17 cellular contexts compared by ENCODE assay signal in the genomic region with DNA sequence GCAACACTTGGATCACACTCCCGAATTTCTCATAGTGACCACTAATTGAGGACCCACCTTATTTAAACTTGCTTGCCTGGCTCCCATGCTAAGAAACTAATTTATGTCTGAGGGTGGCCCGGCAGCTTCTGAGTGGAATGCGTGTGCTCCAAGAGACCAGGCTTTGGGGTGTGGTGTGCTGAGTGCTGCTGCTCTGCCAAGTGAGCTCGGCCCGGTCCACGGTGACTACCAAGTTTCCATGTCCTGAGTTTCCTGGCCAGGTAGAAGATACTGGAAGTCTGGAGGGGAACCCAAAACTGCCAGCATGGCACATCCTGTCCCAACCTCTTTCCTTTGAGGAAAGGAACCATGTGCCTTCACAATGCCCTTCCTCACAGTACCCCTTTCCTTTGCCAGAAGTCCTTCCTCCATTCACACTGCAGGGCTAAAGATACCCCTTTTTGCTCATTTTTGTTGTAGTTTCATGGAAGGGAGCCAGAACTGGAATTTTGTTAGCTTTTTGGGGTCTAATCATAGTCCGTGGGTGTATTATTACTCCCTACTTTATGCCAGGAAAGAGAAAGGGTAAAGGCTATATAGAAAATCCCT. TPM values are rescaled to one million over a fixed set of nuclear protein-coding genes. Genes with fewer than 3 reads are reported as not detected.
DNase-seq lines count a peak whose midpoint lies in the region; ATAC-seq and TF ChIP-seq lines count a peak whose summit lies in the region.
"Had no signal": no experiment of that assay in that cellular context is flagged by ENCODE, and none has a peak within 500 bp of the region (broad histone marks: within the 10 kb centered on the region; RNA-seq: fewer than 3 reads in every experiment).

No MANE protein-coding gene starts in this region.

- ATAC-seq in Right ventricle myocardium superior (ENCODE audit: poor library complexity) (peak; percentile 34), heart left ventricle (peak in 3 of 4 donors; percentile 29 to 45 (median 44)), right cardiac atrium (peak; percentile 44 to 84), T-helper 17 cell (no peak)
- no peak for ATAC-seq in stimulated activated naive B cell treated with anti-CD40 and anti-IgM and Interleukin-4, amounts not matched to agents 10 μg/mL and 1 μg/mL and 100 μg/mL, for 72 hours (replicated peaks)
- ATAC-seq: CD8-positive, alpha-beta T cell; HCT116 had no signal

- intact Hi-C loops in Right ventricle myocardium superior (cut with DNase I) (no loop called here), heart left ventricle (cut with DNase I) (no loop called here), right cardiac atrium (cut with DNase I) (no loop called here)

- peaks cover 0 to 2% of the 10 kb centered on the region in 2 donors for H3K9me3 Mint-ChIP-seq in stimulated activated naive B cell treated with anti-CD40 and anti-IgM and Interleukin-4, amounts not matched to agents 10 μg/mL and 1 μg/mL and 100 μg/mL, for 72 hours
- H3K9me3 Mint-ChIP-seq: CD8-positive, alpha-beta T cell had no signal

- no peak for DNase-seq in Right ventricle myocardium superior
- no peak for DNase-seq in right atrium auricular region (ENCODE audit: low spot score)
- DNase-seq in heart left ventricle: peak in 1 of 5 donors; percentile 54
- DNase-seq in right cardiac atrium: peak in 2 of 3 donors; percentile 42 to 70
- DNase-seq in stimulated activated naive B cell treated with anti-CD40 and anti-IgM and Interleukin-4, amounts not matched to agents 10 μg/mL and 1 μg/mL and 100 μg/mL, for 72 hours: no peak
- DNase-seq in T-helper 17 cell: no peak
- no peak for DNase-seq in HEK293T (ENCODE audit: extremely low spot score)
- DNase-seq in SIG-M5 (lab: John Stamatoyannopoulos, UW): no peak
- DNase-seq: Calu3; CD8-positive, alpha-beta T cell; DMS79 treated with DMSO at 0.1 percent for 48 hours; GF-D8; GOT3; H7 had no signal

- H3K9me3 ChIP-seq in right atrium auricular region: no peaks in the 10 kb centered on the region
- H3K9me3 ChIP-seq in heart left ventricle: no peaks in the 10 kb centered on the region
- H3K9me3 ChIP-seq in right cardiac atrium (ENCODE audit: control insufficient read depth, low read length): no peaks in the 10 kb centered on the region
- H3K9me3 ChIP-seq in T-helper 17 cell (ENCODE audit: control insufficient read depth, low read length, poor library complexity, severe bottlenecking): no peaks in the 10 kb centered on the region
- H3K9me3 ChIP-seq: BLaER1 treated with 17β-estradiol and CSF1 and Interleukin-3, amounts not matched to agents 10 nM and 100 nM had no signal

- POLR2A ChIA-PET in HEK293T (lab: Yijun Ruan, JAX): no interaction called here

- H3K36me3 ChIP-seq in right atrium auricular region: peaks cover 6% of the 10 kb centered on the region
- peaks cover 0 to 47% (median 12%) of the 10 kb centered on the region in 9 donors for H3K36me3 ChIP-seq in heart left ventricle

- H3K36me3 Mint-ChIP-seq in stimulated activated naive B cell treated with anti-CD40 and anti-IgM and Interleukin-4, amounts not matched to agents 10 μg/mL and 1 μg/mL and 100 μg/mL, for 72 hours: peaks cover 51 to 67% of the 10 kb centered on the region in 2 donors
- H3K36me3 Mint-ChIP-seq in T-helper 17 cell (ENCODE audit: low read depth): peaks cover 2% of the 10 kb centered on the region

- TF ChIP-seq POLR2A in heart left ventricle (IDR thresholded peaks at IDR 0.05): no peak

- H3K4me3 ChIP-seq in right atrium auricular region (no peak overlapping the region), heart left ventricle (no peak overlapping the region), right cardiac atrium (ENCODE audit: low read length) (no peak overlapping the region)
- H3K4me3 ChIP-seq: BLaER1 treated with 17β-estradiol and CSF1 and Interleukin-3, amounts not matched to agents 10 nM and 100 nM had no signal

- H3K27ac ChIP-seq in right atrium auricular region (peak overlapping the region in 1 of 2 donors; percentile 28), heart left ventricle (peak overlapping the region in 6 of 12 donors; percentile 3 to 32 (median 28)), right cardiac atrium (ENCODE audit: low read length) (peak overlapping the region; percentile 56)
- H3K27ac ChIP-seq: BLaER1 treated with 17β-estradiol and CSF1 and Interleukin-3, amounts not matched to agents 10 nM and 100 nM had no signal

- WGBS in heart left ventricle, 4 donors: 60 to 83% (median 67%) methylated on average over 7 of the region's 7 CpGs
- 66% methylated on average over 7 of the region's 7 CpGs for WGBS in right cardiac atrium

- H3K27ac Mint-ChIP-seq in stimulated activated naive B cell treated with anti-CD40 and anti-IgM and Interleukin-4, amounts not matched to agents 10 μg/mL and 1 μg/mL and 100 μg/mL, for 72 hours: peak overlapping the region; percentile 14
- H3K27ac Mint-ChIP-seq in T-helper 17 cell: no peak overlapping the region
- H3K27ac Mint-ChIP-seq: B cell; CD8-positive, alpha-beta T cell had no signal

- peaks cover 0 to 9% of the 10 kb centered on the region in 2 donors for H3K4me1 Mint-ChIP-seq in stimulated activated naive B cell treated with anti-CD40 and anti-IgM and Interleukin-4, amounts not matched to agents 10 μg/mL and 1 μg/mL and 100 μg/mL, for 72 hours
- peaks cover 7% of the 10 kb centered on the region for H3K4me1 Mint-ChIP-seq in T-helper 17 cell
- H3K4me1 Mint-ChIP-seq: B cell had no signal

- H3K4me1 ChIP-seq in right atrium auricular region (peaks cover 0 to 22% of the 10 kb centered on the region in 2 donors), heart left ventricle (peaks cover 0 to 37% (median 7%) of the 10 kb centered on the region in 12 donors), right cardiac atrium (ENCODE audit: control insufficient read depth, insufficient read depth, low read length) (peaks cover 4% of the 10 kb centered on the region)
- H3K4me1 ChIP-seq: BLaER1 treated with 17β-estradiol and CSF1 and Interleukin-3, amounts not matched to agents 10 nM and 100 nM had no signal

- TF ChIP-seq CTCF in right atrium auricular region (IDR thresholded peaks at IDR 0.05) (no peak), heart left ventricle (IDR thresholded peaks at IDR 0.05) (no peak)

- H3K27me3 Mint-ChIP-seq in stimulated activated naive B cell treated with anti-CD40 and anti-IgM and Interleukin-4, amounts not matched to agents 10 μg/mL and 1 μg/mL and 100 μg/mL, for 72 hours: no peaks in the 10 kb centered on the region
- H3K27me3 Mint-ChIP-seq in T-helper 17 cell: no peaks in the 10 kb centered on the region
- H3K27me3 Mint-ChIP-seq: B cell had no signal

- no peak overlapping the region for H3K4me3 Mint-ChIP-seq in stimulated activated naive B cell treated with anti-CD40 and anti-IgM and Interleukin-4, amounts not matched to agents 10 μg/mL and 1 μg/mL and 100 μg/mL, for 72 hours
- no peak overlapping the region for H3K4me3 Mint-ChIP-seq in T-helper 17 cell
- H3K4me3 Mint-ChIP-seq: B cell; CD8-positive, alpha-beta T cell had no signal

- H3K27me3 ChIP-seq in right atrium auricular region: no peaks in the 10 kb centered on the region
- no peaks in the 10 kb centered on the region for H3K27me3 ChIP-seq in heart left ventricle
- H3K27me3 ChIP-seq in right cardiac atrium (ENCODE audit: control insufficient read depth, insufficient read depth): no peaks in the 10 kb centered on the region
- H3K27me3 ChIP-seq: BLaER1 treated with 17β-estradiol and CSF1 and Interleukin-3, amounts not matched to agents 10 nM and 100 nM had no signal

- CTCF ChIA-PET in HEK293T (lab: Yijun Ruan, JAX): no interaction called here

TF ChIP-seq in HEK293T, 16 proteins besides CTCF, POLR2A, EP300 and RAD21:
- TF ChIP-seq NFRKB (IDR thresholded peaks at IDR 0.05) (no peak), FOXM1 (IDR thresholded peaks at IDR 0.05; ENCODE audit: borderline replicate concordance) (no peak), CTBP1 (IDR thresholded peaks at IDR 0.05; ENCODE audit: borderline replicate concordance) (no peak), ARNT (IDR thresholded peaks at IDR 0.05) (no peak), HDGF (IDR thresholded peaks at IDR 0.05; ENCODE audit: borderline replicate concordance) (no peak), SP1 (IDR thresholded peaks at IDR 0.05) (no peak), FOXK2 (IDR thresholded peaks at IDR 0.05) (no peak), LEF1 (IDR thresholded peaks at IDR 0.05; ENCODE audit: borderline replicate concordance) (no peak), FOXA1 (IDR thresholded peaks at IDR 0.05) (no peak), ELF4 (IDR thresholded peaks at IDR 0.05) (no peak), SUZ12 (IDR thresholded peaks at IDR 0.05) (no peak), TARDBP (IDR thresholded peaks at IDR 0.05) (no peak)

RNA-seq across cellular contexts. Expression of a gene that starts 59.1 kb away (rescaled TPM):
- total RNA-seq in Right ventricle myocardium superior (46.6 TPM), right atrium auricular region (10 to 100 TPM; 27.6 to 34.3 TPM), heart left ventricle (10 to 100 TPM; 29.9 to 44.9 (median 36.7) TPM), right cardiac atrium (10 to 100 TPM; 34.7 to 42.4 (median 38.6) TPM), T-helper 17 cell (10 to 100 TPM; 37.0 to 62.4 TPM)
- polyA plus RNA-seq in heart left ventricle (10 to 100 TPM; 24.6 to 25.8 TPM), right cardiac atrium (31.1 TPM)

Comparison
In these comparisons a context has a peak if more than half of its experiments do, and no peak if none do; other contexts are left out.
1. DNase-seq: peak in right cardiac atrium (2 of 3); none in Right ventricle myocardium superior (single experiment), right atrium auricular region (single experiment), stimulated activated naive B cell treated with anti-CD40 and anti-IgM and Interleukin-4, amounts not matched to agents 10 μg/mL and 1 μg/mL and 100 μg/mL, for 72 hours (single experiment), T-helper 17 cell (0 of 3), HEK293T (single experiment) and SIG-M5 (single experiment).
2. ATAC-seq: peak in Right ventricle myocardium superior (single experiment), heart left ventricle (3 of 4) and right cardiac atrium (2 of 2); none in stimulated activated naive B cell treated with anti-CD40 and anti-IgM and Interleukin-4, amounts not matched to agents 10 μg/mL and 1 μg/mL and 100 μg/mL, for 72 hours (0 of 2) and T-helper 17 cell (single experiment).